Comparison of ENCODE assay signal across 20 cellular contexts in genomic region chr2:168536925-168537466, GRCh38.
DNase-seq lines count a peak whose midpoint lies in the region; ATAC-seq, FAIRE-seq and TF ChIP-seq lines count a peak whose summit lies in the region.
"Had no signal": no experiment of that assay in that cellular context is flagged by ENCODE, and none has a peak within 500 bp of the region (broad histone marks: within the 10 kb centered on the region; RNA-seq: fewer than 3 reads in every experiment).

No MANE protein-coding gene starts in this region.

- peaks cover 12% of the 10 kb centered on the region for H3K36me3 Mint-ChIP-seq in osteocyte (ENCODE audit: unreplicated experiment)
- peaks cover 31% of the 10 kb centered on the region for H3K36me3 Mint-ChIP-seq in progenitor cell of endocrine pancreas (ENCODE audit: insufficient read depth)

- H3K27me3 ChIP-seq in bronchial epithelial cell (ENCODE audit: control insufficient read depth, insufficient read depth, low read length), result no peaks in the 10 kb centered on the region
- H3K27me3 ChIP-seq: suprapubic skin had no signal

- peaks cover 2% of the 10 kb centered on the region for H3K36me3 ChIP-seq in bronchial epithelial cell (ENCODE audit: control insufficient read depth, insufficient read depth, low read length)
- H3K36me3 ChIP-seq: suprapubic skin, WERI-Rb-1 had no signal

- peak overlapping the region; percentile 38 for H3K27ac Mint-ChIP-seq in osteocyte (ENCODE audit: unreplicated experiment)
- H3K27ac Mint-ChIP-seq in progenitor cell of endocrine pancreas, result no peak overlapping the region
- H3K27ac Mint-ChIP-seq: activated CD8-positive, alpha-beta memory T cell treated with anti-CD3 and anti-CD28 coated beads, Interleukin-2, amount 10 ng/mL, durations not matched to agents 7 days and 5 days; endodermal cell; GM23338 had no signal

- H3K4me3 Mint-ChIP-seq in osteocyte (ENCODE audit: unreplicated experiment), result no peak overlapping the region
- no peak overlapping the region for H3K4me3 Mint-ChIP-seq in progenitor cell of endocrine pancreas (ENCODE audit: low read depth)
- H3K4me3 Mint-ChIP-seq: activated CD8-positive, alpha-beta memory T cell treated with anti-CD3 and anti-CD28 coated beads, Interleukin-2, amount 10 ng/mL, durations not matched to agents 7 days and 5 days; CD4-positive, CD25-positive, alpha-beta regulatory T cell; endodermal cell; GM23338 had no signal

- FAIRE-seq in bronchial epithelial cell (lab: Jason Lieb, UNC), result no peak

- DNase-seq in activated CD4-positive, CD25-positive, alpha-beta regulatory T cell (lab: John Stamatoyannopoulos, UW), result no peak
- DNase-seq in M059J (ENCODE audit: low read depth) (peak; percentile 27), bronchial epithelial cell (ENCODE audit: low read depth) (peak; percentile 69), osteocyte (ENCODE audit: extremely low spot score, unreplicated experiment) (no peak), GM19238 (ENCODE audit: insufficient read length, low spot score) (no peak), progenitor cell of endocrine pancreas (ENCODE audit: low spot score, unreplicated experiment) (no peak), COR-L47 (lab: John Stamatoyannopoulos, UW) (no peak)
- DNase-seq: 8988T; activated CD8-positive, alpha-beta memory T cell treated with anti-CD3 and anti-CD28 coated beads, Interleukin-2, amount 10 ng/mL, durations not matched to agents 7 days and 5 days; CD4-positive, CD25-positive, alpha-beta regulatory T cell; central memory CD4-positive, alpha-beta T cell; DMS79 treated with DMSO at 0.1 percent for 48 hours; NCI-H2081; NCI-H526 treated with DMSO at 0.1 percent for 48 hours; SW 1271; WERI-Rb-1 had no signal

- peaks cover 42% of the 10 kb centered on the region for H3K4me1 Mint-ChIP-seq in osteocyte (ENCODE audit: unreplicated experiment)
- H3K4me1 Mint-ChIP-seq in progenitor cell of endocrine pancreas (ENCODE audit: low read depth), result peaks cover 10% of the 10 kb centered on the region

- no peak for TF ChIP-seq CTCF in bronchial epithelial cell (IDR thresholded peaks at IDR 0.05; ENCODE audit: insufficient read depth, low read length, severe bottlenecking)
- TF ChIP-seq CTCF in osteocyte (IDR thresholded peaks at IDR 0.05), result no peak
- no peak for TF ChIP-seq CTCF in progenitor cell of endocrine pancreas (IDR thresholded peaks at IDR 0.05; ENCODE audit: unreplicated experiment)

- H3K27me3 Mint-ChIP-seq in osteocyte (ENCODE audit: unreplicated experiment), result no peaks in the 10 kb centered on the region
- H3K27me3 Mint-ChIP-seq in progenitor cell of endocrine pancreas, result no peaks in the 10 kb centered on the region
- H3K27me3 Mint-ChIP-seq: activated CD8-positive, alpha-beta memory T cell treated with anti-CD3 and anti-CD28 coated beads, Interleukin-2, amount 10 ng/mL, durations not matched to agents 7 days and 5 days; CD4-positive, CD25-positive, alpha-beta regulatory T cell had no signal

- H3K9me3 Mint-ChIP-seq in osteocyte (ENCODE audit: unreplicated experiment) (peaks cover 16% of the 10 kb centered on the region), progenitor cell of endocrine pancreas (ENCODE audit: low read depth) (peaks cover 38% of the 10 kb centered on the region)

- H3K4me3 ChIP-seq in bronchial epithelial cell (ENCODE audit: low read depth, low read length), result no peak overlapping the region
- H3K4me3 ChIP-seq: GM23338, suprapubic skin had no signal

- peak; percentile 81 to 87 for ATAC-seq in activated CD4-positive, CD25-positive, alpha-beta regulatory T cell treated with anti-CD3 and anti-CD28 coated beads, Interleukin-2, amount 50 U/mL, for 24 hours
- ATAC-seq: activated CD8-positive, alpha-beta memory T cell treated with anti-CD3 and anti-CD28 coated beads, Interleukin-2, amount 10 ng/mL, durations not matched to agents 7 days and 5 days had no signal

Comparison
In these comparisons a context has a peak if more than half of its experiments do, and no peak if none do; other contexts are left out.
1. DNase-seq: peak in M059J (single experiment) and bronchial epithelial cell (single experiment); none in activated CD4-positive, CD25-positive, alpha-beta regulatory T cell (0 of 4), osteocyte (single experiment), GM19238 (single experiment), progenitor cell of endocrine pancreas (single experiment) and COR-L47 (single experiment).